ENCODE assay signal across 1 cellular context in the genomic region with DNA sequence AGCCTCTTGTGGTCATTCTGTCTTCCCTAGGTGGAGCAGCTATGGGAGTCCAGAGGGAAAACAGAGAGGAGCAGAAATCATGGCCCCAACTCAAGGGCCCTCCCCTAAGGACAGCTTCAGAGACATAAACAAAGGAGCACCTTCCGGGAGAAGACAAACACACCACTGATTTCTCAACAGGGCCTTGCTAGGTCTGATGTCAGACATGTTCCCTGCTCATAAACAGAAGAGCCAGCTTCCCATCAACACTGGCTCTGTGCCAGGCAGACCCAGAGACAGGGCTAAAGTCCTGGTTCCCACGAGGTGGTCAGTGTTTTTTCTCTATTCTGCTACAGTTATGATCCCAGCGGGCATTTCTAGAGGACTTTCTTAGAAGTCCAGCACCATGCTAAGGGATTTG.
TF ChIP-seq lines count a peak whose summit lies in the region.

No MANE protein-coding gene starts in this region.

TF ChIP-seq in HepG2, 621 proteins besides CTCF, POLR2A, EP300 and RAD21 (continues in another document):
- TF ChIP-seq RARA (CRISPR knock-in tag; IDR thresholded peaks at IDR 0.05) (0 out of 2 replicates have a peak, but pooled peaks have one; percentile 12), SMAD3 (CRISPR knock-in tag; IDR thresholded peaks at IDR 0.05) (0 out of 2 replicates have a peak, but pooled peaks have one; percentile 45), ZNF414 (CRISPR knock-in tag; IDR thresholded peaks at IDR 0.05) (no peak), ELF3 (CRISPR knock-in tag; IDR thresholded peaks at IDR 0.05) (0 out of 2 replicates have a peak, but pooled peaks have one; percentile 25), TCF7 (IDR thresholded peaks at IDR 0.05; ENCODE audit: low read depth) (no peak), HNF4A (CRISPR knock-in tag; IDR thresholded peaks at IDR 0.05) (peak; percentile 53), ZFX (CRISPR knock-in tag; IDR thresholded peaks at IDR 0.05; ENCODE audit: low read depth) (no peak), ASH2L (IDR thresholded peaks at IDR 0.05; ENCODE audit: insufficient read length, low read depth, low read length) (no peak), TFAP4 (IDR thresholded peaks at IDR 0.05; ENCODE audit: borderline replicate concordance, low read depth) (no peak), HMG20A (CRISPR knock-in tag; IDR thresholded peaks at IDR 0.05; ENCODE audit: borderline replicate concordance) (peak; percentile 45; the same call in 1 of the 2 replicates), KLF16 (CRISPR knock-in tag; IDR thresholded peaks at IDR 0.05) (peak in 1 of 2 experiments; percentile 43; a peak in 1 of 4 replicates), ZNF619 (CRISPR knock-in tag; IDR thresholded peaks at IDR 0.05) (no peak), CC2D1A (CRISPR knock-in tag; IDR thresholded peaks at IDR 0.05) (no peak), PRDM4 (CRISPR knock-in tag; IDR thresholded peaks at IDR 0.05; ENCODE audit: borderline replicate concordance) (no peak), ZNF451 (CRISPR knock-in tag; IDR thresholded peaks at IDR 0.05) (no peak), ZFP41 (CRISPR knock-in tag; IDR thresholded peaks at IDR 0.05; ENCODE audit: borderline replicate concordance) (no peak), NPAS2 (CRISPR knock-in tag; IDR thresholded peaks at IDR 0.05; ENCODE audit: borderline replicate concordance) (no peak), ZNF644 (CRISPR knock-in tag; IDR thresholded peaks at IDR 0.05; ENCODE audit: low read depth) (no peak), KAT7 (CRISPR knock-in tag; IDR thresholded peaks at IDR 0.05; ENCODE audit: borderline replicate concordance) (no peak), NFE2 (CRISPR knock-in tag; IDR thresholded peaks at IDR 0.05) (no peak), PATZ1 (CRISPR knock-in tag; IDR thresholded peaks at IDR 0.05) (peak; percentile 33; the same call in 1 of the 2 replicates), SAP130 (CRISPR knock-in tag; IDR thresholded peaks at IDR 0.05; ENCODE audit: low read depth) (0 out of 2 replicates have a peak, but pooled peaks have one; percentile 16), SOX6 (IDR thresholded peaks at IDR 0.05) (no peak), SOX6 (CRISPR knock-in tag; IDR thresholded peaks at IDR 0.05) (no peak; the same call in 1 of the 2 replicates), FOSL2 (CRISPR knock-in tag; IDR thresholded peaks at IDR 0.05) (no peak), ZNF841 (CRISPR knock-in tag; IDR thresholded peaks at IDR 0.05; ENCODE audit: borderline replicate concordance) (no peak), SSRP1 (CRISPR knock-in tag; IDR thresholded peaks at IDR 0.05) (no peak), GATAD1 (CRISPR knock-in tag; IDR thresholded peaks at IDR 0.05) (0 out of 2 replicates have a peak, but pooled peaks have one; percentile 31), ZNF274 (CRISPR knock-in tag; IDR thresholded peaks at IDR 0.05) (no peak), DNMT1 (CRISPR knock-in tag; IDR thresholded peaks at IDR 0.05) (no peak), ATAD3A (CRISPR knock-in tag; IDR thresholded peaks at IDR 0.05) (no peak), BCL6 (CRISPR knock-in tag; IDR thresholded peaks at IDR 0.05) (peak; percentile 64), ZNF703 (CRISPR knock-in tag; IDR thresholded peaks at IDR 0.05; ENCODE audit: borderline replicate concordance) (no peak), PAWR (CRISPR knock-in tag; IDR thresholded peaks at IDR 0.05; ENCODE audit: borderline replicate concordance) (no peak), ZNF138 (CRISPR knock-in tag; IDR thresholded peaks at IDR 0.05; ENCODE audit: low read depth) (no peak), ZBTB7A (CRISPR knock-in tag; IDR thresholded peaks at IDR 0.05) (no peak), RXRA (CRISPR knock-in tag; IDR thresholded peaks at IDR 0.05) (no peak), IRF2 (CRISPR knock-in tag; IDR thresholded peaks at IDR 0.05) (no peak), SCMH1 (CRISPR knock-in tag; IDR thresholded peaks at IDR 0.05; ENCODE audit: borderline replicate concordance) (no peak), ZBTB21 (CRISPR knock-in tag; IDR thresholded peaks at IDR 0.05) (no peak), ZFP36L2 (CRISPR knock-in tag; IDR thresholded peaks at IDR 0.05) (no peak), NCOA2 (CRISPR knock-in tag; IDR thresholded peaks at IDR 0.05) (0 out of 2 replicates have a peak, but pooled peaks have one; percentile 15), DMAP1 (CRISPR knock-in tag; IDR thresholded peaks at IDR 0.05) (no peak), ZBTB3 (CRISPR knock-in tag; IDR thresholded peaks at IDR 0.05; ENCODE audit: borderline replicate concordance, low read depth) (no peak), ZNF891 (CRISPR knock-in tag; IDR thresholded peaks at IDR 0.05) (no peak)
- TF ChIP-seq, protein P1, sequence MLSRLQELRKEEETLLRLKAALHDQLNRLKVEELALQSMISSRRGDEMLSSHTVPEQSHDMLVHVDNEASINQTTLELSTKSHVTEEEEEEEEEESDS (CRISPR knock-in tag; IDR thresholded peaks at IDR 0.05; ENCODE audit: borderline replicate concordance), result no peak
- TF ChIP-seq, protein P2, sequence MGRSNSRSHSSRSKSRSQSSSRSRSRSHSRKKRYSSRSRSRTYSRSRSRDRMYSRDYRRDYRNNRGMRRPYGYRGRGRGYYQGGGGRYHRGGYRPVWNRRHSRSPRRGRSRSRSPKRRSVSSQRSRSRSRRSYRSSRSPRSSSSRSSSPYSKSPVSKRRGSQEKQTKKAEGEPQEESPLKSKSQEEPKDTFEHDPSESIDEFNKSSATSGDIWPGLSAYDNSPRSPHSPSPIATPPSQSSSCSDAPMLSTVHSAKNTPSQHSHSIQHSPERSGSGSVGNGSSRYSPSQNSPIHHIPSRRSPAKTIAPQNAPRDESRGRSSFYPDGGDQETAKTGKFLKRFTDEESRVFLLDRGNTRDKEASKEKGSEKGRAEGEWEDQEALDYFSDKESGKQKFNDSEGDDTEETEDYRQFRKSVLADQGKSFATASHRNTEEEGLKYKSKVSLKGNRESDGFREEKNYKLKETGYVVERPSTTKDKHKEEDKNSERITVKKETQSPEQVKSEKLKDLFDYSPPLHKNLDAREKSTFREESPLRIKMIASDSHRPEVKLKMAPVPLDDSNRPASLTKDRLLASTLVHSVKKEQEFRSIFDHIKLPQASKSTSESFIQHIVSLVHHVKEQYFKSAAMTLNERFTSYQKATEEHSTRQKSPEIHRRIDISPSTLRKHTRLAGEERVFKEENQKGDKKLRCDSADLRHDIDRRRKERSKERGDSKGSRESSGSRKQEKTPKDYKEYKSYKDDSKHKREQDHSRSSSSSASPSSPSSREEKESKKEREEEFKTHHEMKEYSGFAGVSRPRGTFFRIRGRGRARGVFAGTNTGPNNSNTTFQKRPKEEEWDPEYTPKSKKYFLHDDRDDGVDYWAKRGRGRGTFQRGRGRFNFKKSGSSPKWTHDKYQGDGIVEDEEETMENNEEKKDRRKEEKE (IDR thresholded peaks at IDR 0.05), result no peak
- TF ChIP-seq, protein P3, sequence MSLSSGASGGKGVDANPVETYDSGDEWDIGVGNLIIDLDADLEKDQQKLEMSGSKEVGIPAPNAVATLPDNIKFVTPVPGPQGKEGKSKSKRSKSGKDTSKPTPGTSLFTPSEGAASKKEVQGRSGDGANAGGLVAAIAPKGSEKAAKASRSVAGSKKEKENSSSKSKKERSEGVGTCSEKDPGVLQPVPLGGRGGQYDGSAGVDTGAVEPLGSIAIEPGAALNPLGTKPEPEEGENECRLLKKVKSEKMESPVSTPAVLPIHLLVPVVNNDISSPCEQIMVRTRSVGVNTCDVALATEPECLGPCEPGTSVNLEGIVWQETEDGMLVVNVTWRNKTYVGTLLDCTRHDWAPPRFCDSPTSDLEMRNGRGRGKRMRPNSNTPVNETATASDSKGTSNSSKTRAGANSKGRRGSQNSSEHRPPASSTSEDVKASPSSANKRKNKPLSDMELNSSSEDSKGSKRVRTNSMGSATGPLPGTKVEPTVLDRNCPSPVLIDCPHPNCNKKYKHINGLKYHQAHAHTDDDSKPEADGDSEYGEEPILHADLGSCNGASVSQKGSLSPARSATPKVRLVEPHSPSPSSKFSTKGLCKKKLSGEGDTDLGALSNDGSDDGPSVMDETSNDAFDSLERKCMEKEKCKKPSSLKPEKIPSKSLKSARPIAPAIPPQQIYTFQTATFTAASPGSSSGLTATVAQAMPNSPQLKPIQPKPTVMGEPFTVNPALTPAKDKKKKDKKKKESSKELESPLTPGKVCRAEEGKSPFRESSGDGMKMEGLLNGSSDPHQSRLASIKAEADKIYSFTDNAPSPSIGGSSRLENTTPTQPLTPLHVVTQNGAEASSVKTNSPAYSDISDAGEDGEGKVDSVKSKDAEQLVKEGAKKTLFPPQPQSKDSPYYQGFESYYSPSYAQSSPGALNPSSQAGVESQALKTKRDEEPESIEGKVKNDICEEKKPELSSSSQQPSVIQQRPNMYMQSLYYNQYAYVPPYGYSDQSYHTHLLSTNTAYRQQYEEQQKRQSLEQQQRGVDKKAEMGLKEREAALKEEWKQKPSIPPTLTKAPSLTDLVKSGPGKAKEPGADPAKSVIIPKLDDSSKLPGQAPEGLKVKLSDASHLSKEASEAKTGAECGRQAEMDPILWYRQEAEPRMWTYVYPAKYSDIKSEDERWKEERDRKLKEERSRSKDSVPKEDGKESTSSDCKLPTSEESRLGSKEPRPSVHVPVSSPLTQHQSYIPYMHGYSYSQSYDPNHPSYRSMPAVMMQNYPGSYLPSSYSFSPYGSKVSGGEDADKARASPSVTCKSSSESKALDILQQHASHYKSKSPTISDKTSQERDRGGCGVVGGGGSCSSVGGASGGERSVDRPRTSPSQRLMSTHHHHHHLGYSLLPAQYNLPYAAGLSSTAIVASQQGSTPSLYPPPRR (CRISPR knock-in tag; IDR thresholded peaks at IDR 0.05; ENCODE audit: borderline replicate concordance), result no peak
- TF ChIP-seq, protein P4, sequence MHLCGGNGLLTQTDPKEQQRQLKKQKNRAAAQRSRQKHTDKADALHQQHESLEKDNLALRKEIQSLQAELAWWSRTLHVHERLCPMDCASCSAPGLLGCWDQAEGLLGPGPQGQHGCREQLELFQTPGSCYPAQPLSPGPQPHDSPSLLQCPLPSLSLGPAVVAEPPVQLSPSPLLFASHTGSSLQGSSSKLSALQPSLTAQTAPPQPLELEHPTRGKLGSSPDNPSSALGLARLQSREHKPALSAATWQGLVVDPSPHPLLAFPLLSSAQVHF (CRISPR knock-in tag; IDR thresholded peaks at IDR 0.05), result no peak
- TF ChIP-seq, protein P5, sequence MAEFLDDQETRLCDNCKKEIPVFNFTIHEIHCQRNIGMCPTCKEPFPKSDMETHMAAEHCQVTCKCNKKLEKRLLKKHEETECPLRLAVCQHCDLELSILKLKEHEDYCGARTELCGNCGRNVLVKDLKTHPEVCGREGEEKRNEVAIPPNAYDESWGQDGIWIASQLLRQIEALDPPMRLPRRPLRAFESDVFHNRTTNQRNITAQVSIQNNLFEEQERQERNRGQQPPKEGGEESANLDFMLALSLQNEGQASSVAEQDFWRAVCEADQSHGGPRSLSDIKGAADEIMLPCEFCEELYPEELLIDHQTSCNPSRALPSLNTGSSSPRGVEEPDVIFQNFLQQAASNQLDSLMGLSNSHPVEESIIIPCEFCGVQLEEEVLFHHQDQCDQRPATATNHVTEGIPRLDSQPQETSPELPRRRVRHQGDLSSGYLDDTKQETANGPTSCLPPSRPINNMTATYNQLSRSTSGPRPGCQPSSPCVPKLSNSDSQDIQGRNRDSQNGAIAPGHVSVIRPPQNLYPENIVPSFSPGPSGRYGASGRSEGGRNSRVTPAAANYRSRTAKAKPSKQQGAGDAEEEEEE (CRISPR knock-in tag; IDR thresholded peaks at IDR 0.05; ENCODE audit: borderline replicate concordance), result no peak
